ENCODE assay signal across 10 cellular contexts in genomic region chr14:73888971-73889370, GRCh38. TPM values are rescaled to one million over a fixed set of nuclear protein-coding genes. Genes with fewer than 3 reads are reported as not detected.
DNase-seq lines count a peak whose midpoint lies in the region; ATAC-seq and TF ChIP-seq lines count a peak whose summit lies in the region.
"Had no signal": no experiment of that assay in that cellular context is flagged by ENCODE, and none has a peak within 500 bp of the region (broad histone marks: within the 10 kb centered on the region; RNA-seq: fewer than 3 reads in every experiment).

No MANE protein-coding gene starts in this region.

- H3K4me3 Mint-ChIP-seq in brain (peak overlapping the region; percentile 39 to 98 (median 96)), neural crest cell (peak overlapping the region; percentile 96)

- no peak overlapping the region for H2AFZ ChIP-seq in DND-41 (ENCODE audit: low read depth, low read length)

- H3K27me3 Mint-ChIP-seq in brain (peaks cover 18% of the 10 kb centered on the region), neural crest cell (ENCODE audit: low read depth) (no peaks in the 10 kb centered on the region)

- no peaks in the 10 kb centered on the region for H3K27me3 ChIP-seq in DND-41 (ENCODE audit: insufficient read depth, low read length, poor library complexity)
- H3K27me3 ChIP-seq in right atrium auricular region: no peaks in the 10 kb centered on the region
- H3K27me3 ChIP-seq: MG63 had no signal

- H3K36me3 Mint-ChIP-seq in brain (peaks cover 10% of the 10 kb centered on the region), neural crest cell (ENCODE audit: low read depth) (peaks cover 8% of the 10 kb centered on the region)

- H3K9me3 Mint-ChIP-seq in brain (no peaks in the 10 kb centered on the region), neural crest cell (no peaks in the 10 kb centered on the region)

- H3K4me1 Mint-ChIP-seq in brain: peaks cover 62% of the 10 kb centered on the region
- peaks cover 42% of the 10 kb centered on the region for H3K4me1 Mint-ChIP-seq in neural crest cell

- H3K27ac Mint-ChIP-seq in brain (peak overlapping the region in 1 of 5 experiments; percentile 99), neural crest cell (ENCODE audit: unreplicated experiment) (no peak overlapping the region)

- peaks cover 18% of the 10 kb centered on the region; the same call in 1 of the 2 replicates for H4K20me1 ChIP-seq in DND-41 (ENCODE audit: insufficient read depth, low read length)

- H3K27ac ChIP-seq in DND-41 (ENCODE audit: low read length): no peak overlapping the region
- H3K27ac ChIP-seq in right atrium auricular region: no peak overlapping the region

- peak overlapping the region; percentile 69 for H3K4me2 ChIP-seq in DND-41 (ENCODE audit: insufficient read depth, low read length)

- TF ChIP-seq CTCF in DND-41 (IDR thresholded peaks at IDR 0.05; ENCODE audit: borderline replicate concordance, extremely low read depth, low read length, poor library complexity, severe bottlenecking) (no peak), LNCaP clone FGC (IDR thresholded peaks at IDR 0.05; ENCODE audit: control insufficient read depth, extremely low read depth, insufficient read depth) (no peak), brain (conservative IDR thresholded peaks at IDR 0.05) (no peak), neural crest cell (conservative IDR thresholded peaks at IDR 0.05) (no peak), right atrium auricular region (IDR thresholded peaks at IDR 0.05) (no peak)

- DNase-seq in DND-41: no peak
- DNase-seq in LNCaP clone FGC (ENCODE audit: low read depth): no peak
- no peak for DNase-seq in neural crest cell (ENCODE audit: low read depth, low spot score)
- no peak for DNase-seq in OCI-M1 (lab: John Stamatoyannopoulos, UW)
- no peak for DNase-seq in activated effector memory CD4-positive, alpha-beta T cell treated with Interleukin-2 at 50 U/mL for 16 hours
- DNase-seq in right atrium auricular region (ENCODE audit: low spot score): no peak
- DNase-seq: activated effector memory CD4-positive, alpha-beta T cell treated with anti-CD3 and anti-CD28 coated beads, Interleukin-2, amount 50 U/mL, for 16 hours; MG63; T-helper 9 cell had no signal

- peaks cover 84% of the 10 kb centered on the region for H3K79me2 ChIP-seq in DND-41 (ENCODE audit: insufficient read depth, low read length)

- 0 out of 2 replicates have a peak overlapping the region, but pooled peaks have one; percentile 22 for H3K9ac ChIP-seq in DND-41 (ENCODE audit: low read depth, low read length)

- H3K9me3 ChIP-seq in DND-41 (ENCODE audit: insufficient read depth, low read length, severe bottlenecking): no peaks in the 10 kb centered on the region
- no peaks in the 10 kb centered on the region for H3K9me3 ChIP-seq in right atrium auricular region
- H3K9me3 ChIP-seq: MG63 had no signal

- H3K4me3 ChIP-seq in DND-41 (ENCODE audit: low read depth in 1 of 2, low read length in 2 of 2) (peak overlapping the region in 1 of 2 experiments; percentile 30; a peak in 1 of 4 replicates), LNCaP clone FGC (ENCODE audit: low read depth, low read length) (peak overlapping the region; percentile 95; the same call in 1 of the 2 replicates), right atrium auricular region (no peak overlapping the region)

- peaks cover 20% of the 10 kb centered on the region for H3K36me3 ChIP-seq in DND-41 (ENCODE audit: insufficient read depth, low read length)
- peaks cover 12% of the 10 kb centered on the region for H3K36me3 ChIP-seq in right atrium auricular region

- H3K4me1 ChIP-seq in DND-41 (ENCODE audit: insufficient read depth, low read length) (peaks cover 44% of the 10 kb centered on the region), right atrium auricular region (peaks cover 0 to 26% of the 10 kb centered on the region in 2 donors)

- no peak for ATAC-seq in DND-41 (ENCODE audit: insufficient read depth, low read depth)

RNA-seq across cellular contexts. Expression of gene ZNF410, which starts 2.3 kb away (rescaled TPM):
- polyA plus RNA-seq in brain (ENCODE audit: insufficient read depth, low read depth, low replicate concordance): 47.7 TPM
- total RNA-seq in neural crest cell (50.5 and 53.0 TPM in 2 replicates), right atrium auricular region (10 to 100 TPM; 16.2 to 23.4 TPM)

RNA-seq across cellular contexts. Expression of gene PTGR2, which starts 37.3 kb away (rescaled TPM):
- polyA plus RNA-seq in brain (ENCODE audit: insufficient read depth, low read depth, low replicate concordance): 10.5 TPM
- total RNA-seq in neural crest cell (6.0 and 6.2 TPM in 2 replicates), right atrium auricular region (10 to 100 TPM; 15.9 to 25.0 TPM)
